ENCODE assay signal across 9 cellular contexts in the genomic region with DNA sequence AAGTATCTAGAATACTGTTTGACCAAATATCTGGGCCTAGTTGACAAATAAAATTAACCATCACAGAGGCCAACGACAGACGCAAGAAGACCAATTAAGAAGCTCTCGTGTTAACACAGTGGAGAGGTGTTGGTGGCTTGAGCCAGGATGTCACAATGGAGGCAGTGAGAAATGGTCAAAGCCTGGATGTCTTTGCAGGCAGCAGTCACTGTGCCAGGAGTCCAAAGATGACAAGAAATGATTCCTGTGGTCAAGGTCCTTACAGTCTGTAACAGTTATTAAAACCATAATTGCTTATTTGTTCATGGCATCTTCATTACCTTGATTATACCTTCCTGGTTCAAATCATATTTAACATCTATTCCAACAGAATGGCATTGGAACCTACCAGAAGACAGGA.
"Had no signal": no experiment of that assay in that cellular context is flagged by ENCODE, and none has a peak within 500 bp of the region (broad histone marks: within the 10 kb centered on the region; RNA-seq: fewer than 3 reads in every experiment).

No MANE protein-coding gene starts in this region.

- FAIRE-seq: H1, H54, HTR-8/SVneo had no signal

- H3K4me3 ChIP-seq: GM23338, HAP-1 had no signal

- H3K4me1 ChIP-seq: HAP-1 had no signal

- H3K36me3 ChIP-seq: HAP-1 had no signal

- H3K9me3 ChIP-seq: HAP-1 had no signal

- H2AFZ ChIP-seq: GM23338 had no signal

- DNase-seq: HFFc6, KBM-7 had no signal

- ATAC-seq: GM23338, HCT116 had no signal

- H3K27ac ChIP-seq: KMS-11 had no signal

- H3K4me2 ChIP-seq: GM23338, KMS-11 had no signal

- H3K9ac ChIP-seq: KMS-11 had no signal
